Comparison of ENCODE assay signal across 8 cellular contexts in the genomic region with DNA sequence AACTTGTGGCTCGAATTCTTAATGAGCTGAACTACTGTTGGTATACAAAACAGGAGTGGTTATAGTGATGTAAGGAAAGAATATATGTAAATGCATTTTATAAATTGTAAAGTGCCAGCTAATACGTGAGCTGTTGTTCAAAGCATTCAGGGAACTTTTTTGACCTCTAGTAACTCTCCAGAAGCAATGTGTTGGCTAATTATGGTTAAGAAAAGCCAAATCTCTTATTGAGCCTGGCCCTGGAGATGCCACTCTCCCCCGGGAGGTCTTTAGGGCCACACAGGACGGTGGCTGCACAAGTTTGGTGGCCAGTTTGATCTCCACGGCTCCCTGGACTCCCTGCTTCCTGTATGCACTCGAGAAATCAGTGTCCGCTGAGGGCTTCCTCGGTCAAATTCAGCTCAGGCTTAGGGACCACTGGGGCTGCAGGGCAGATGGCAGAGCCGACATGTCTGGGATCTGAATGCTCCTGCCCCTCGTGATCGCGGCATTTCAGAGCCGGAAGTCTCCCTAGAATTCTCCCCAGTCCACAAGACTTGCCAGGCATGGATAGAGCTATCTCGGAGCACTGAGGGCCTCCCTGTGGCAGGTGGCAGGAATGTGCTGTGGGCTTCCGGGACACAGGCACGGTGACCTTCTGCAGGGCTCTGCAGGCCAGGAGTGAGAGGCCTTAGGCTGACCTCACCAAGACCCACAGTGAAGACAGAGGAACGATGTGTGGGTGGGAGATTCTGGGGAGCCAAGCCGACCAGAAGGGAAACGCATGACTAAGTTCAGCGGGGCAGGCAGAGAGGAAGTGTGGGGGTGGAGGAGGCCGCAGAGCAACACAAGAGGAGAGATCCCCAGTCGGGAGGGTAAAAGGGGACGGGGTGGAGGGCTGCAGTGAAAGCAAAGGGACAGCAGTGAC. TPM values are rescaled to one million over a fixed set of nuclear protein-coding genes. Genes with fewer than 3 reads are reported as not detected.
DNase-seq lines count a peak whose midpoint lies in the region; ATAC-seq and TF ChIP-seq lines count a peak whose summit lies in the region.

No MANE protein-coding gene starts in this region.

- H3K4me3 ChIP-seq in H7 (ENCODE audit: insufficient read depth, low read depth, low read length), result no peak overlapping the region

- H3K4me1 Mint-ChIP-seq in activated CD4-positive, alpha-beta T cell treated with anti-CD3 and anti-CD28 coated beads, Interleukin-2, amount 10 ng/mL, durations not matched to agents 24 days and 14 days, result peaks cover 22% of the 10 kb centered on the region

- POLR2A ChIA-PET in HEK293T (lab: Yijun Ruan, JAX), result no interaction called here

- H3K36me3 Mint-ChIP-seq in activated CD4-positive, alpha-beta T cell treated with anti-CD3 and anti-CD28 coated beads, Interleukin-2, amount 10 ng/mL, durations not matched to agents 24 days and 14 days (ENCODE audit: low read depth), result peaks cover 10% of the 10 kb centered on the region

- H3K27ac Mint-ChIP-seq in activated CD4-positive, alpha-beta T cell treated with anti-CD3 and anti-CD28 coated beads, Interleukin-2, amount 10 ng/mL, durations not matched to agents 24 days and 14 days, result peak overlapping the region; percentile 68

- ATAC-seq in GM21526 (IDR thresholded peaks at IDR 0.05; ENCODE audit: low FRiP score, unreplicated experiment), result no peak

- H3K27me3 ChIP-seq in H7 (ENCODE audit: control insufficient read depth, insufficient read depth, low read length), result no peaks in the 10 kb centered on the region

- no peaks in the 10 kb centered on the region for H3K9me3 Mint-ChIP-seq in activated CD4-positive, alpha-beta T cell treated with anti-CD3 and anti-CD28 coated beads, Interleukin-2, amount 10 ng/mL, durations not matched to agents 24 days and 14 days

- intact Hi-C loops in activated CD4-positive, alpha-beta T cell treated with anti-CD3 and anti-CD28 coated beads, Interleukin-2, amount 10 ng/mL, durations not matched to agents 24 days and 14 days (cut with micrococcal nuclease), result loop anchor here (5.0 to 10.0 kb wide), 2 partner anchors 67 to 100 kb away; partner anchors contain the start of genes KIAA0753 and TXNDC17
- intact Hi-C loops in posterior vena cava (cut with DNase I), result loop anchor here in 1 of 2 donors (5.0 kb wide), 1 partner anchor 412 kb away; no protein-coding TSS in a partner anchor

- peak; percentile 59 for DNase-seq in AG08396 (ENCODE audit: low spot score)
- peak; percentile 49 for DNase-seq in H7
- peak; percentile 80 for DNase-seq in activated CD4-positive, alpha-beta T cell treated with anti-CD3 and anti-CD28 coated beads, Interleukin-2, amount 10 ng/mL, durations not matched to agents 24 days and 14 days
- DNase-seq in fibroblast of peridontal ligament (ENCODE audit: extremely low read depth), result peak; percentile 37
- DNase-seq in posterior vena cava (ENCODE audit: low spot score), result peak; percentile 86
- no peak for DNase-seq in NCI-H2171 treated with DMSO at 0.1 percent for 48 hours (lab: John Stamatoyannopoulos, UW)
- DNase-seq in HEK293T (ENCODE audit: extremely low spot score), result no peak

- CTCF ChIA-PET in HEK293T (lab: Yijun Ruan, JAX), result no interaction called here

- H3K4me3 Mint-ChIP-seq in activated CD4-positive, alpha-beta T cell treated with anti-CD3 and anti-CD28 coated beads, Interleukin-2, amount 10 ng/mL, durations not matched to agents 24 days and 14 days, result peak overlapping the region; percentile 49

- H3K27me3 Mint-ChIP-seq in activated CD4-positive, alpha-beta T cell treated with anti-CD3 and anti-CD28 coated beads, Interleukin-2, amount 10 ng/mL, durations not matched to agents 24 days and 14 days, result no peaks in the 10 kb centered on the region

- H3K36me3 ChIP-seq in H7 (replicated peaks; ENCODE audit: control insufficient read depth, insufficient read depth, low read length), result peaks cover 1% of the 10 kb centered on the region

TF ChIP-seq in HEK293T, 16 proteins besides CTCF, POLR2A, EP300 and RAD21:
- TF ChIP-seq NFRKB (IDR thresholded peaks at IDR 0.05), result no peak
- TF ChIP-seq HDGF (IDR thresholded peaks at IDR 0.05; ENCODE audit: borderline replicate concordance), result no peak
- no peak for TF ChIP-seq FOXM1 (IDR thresholded peaks at IDR 0.05; ENCODE audit: borderline replicate concordance)
- no peak for TF ChIP-seq CTBP1 (IDR thresholded peaks at IDR 0.05; ENCODE audit: borderline replicate concordance)
- TF ChIP-seq ELF4 (IDR thresholded peaks at IDR 0.05), result no peak
- no peak for TF ChIP-seq FOXK2 (IDR thresholded peaks at IDR 0.05)
- TF ChIP-seq LEF1 (IDR thresholded peaks at IDR 0.05; ENCODE audit: borderline replicate concordance), result no peak
- TF ChIP-seq ARNT (IDR thresholded peaks at IDR 0.05), result no peak
- no peak for TF ChIP-seq SUZ12 (IDR thresholded peaks at IDR 0.05)
- TF ChIP-seq L3MBTL2 (conservative IDR thresholded peaks at IDR 0.05), result no peak

RNA-seq across cellular contexts. Expression of gene PITPNM3, which starts 18.6 kb away (rescaled TPM):
- total RNA-seq in H7 (2014; rRNA removed; shearing (Covaris generic)), result 0.97 and 2.8 TPM in 2 replicates
- 0.66 and 0.77 TPM in 2 replicates for total RNA-seq in activated CD4-positive, alpha-beta T cell treated with anti-CD3 and anti-CD28 coated beads, Interleukin-2, amount 10 ng/mL, durations not matched to agents 24 days and 14 days
- total RNA-seq in posterior vena cava, result 10 to 100 TPM; 13.4 to 26.6 TPM

Comparison
In these comparisons a context has a peak if more than half of its experiments do, and no peak if none do; other contexts are left out.
1. DNase-seq: peak in AG08396 (single experiment), H7 (single experiment), activated CD4-positive, alpha-beta T cell treated with anti-CD3 and anti-CD28 coated beads, Interleukin-2, amount 10 ng/mL, durations not matched to agents 24 days and 14 days (single experiment), fibroblast of peridontal ligament (single experiment) and posterior vena cava (single experiment); none in NCI-H2171 treated with DMSO at 0.1 percent for 48 hours (single experiment) and HEK293T (single experiment).